ENCODE assay signal across 23 cellular contexts in genomic region chr14:38431156-38431555, GRCh38.
DNase-seq lines count a peak whose midpoint lies in the region; ATAC-seq, FAIRE-seq and TF ChIP-seq lines count a peak whose summit lies in the region.
"Had no signal": no experiment of that assay in that cellular context is flagged by ENCODE, and none has a peak within 500 bp of the region (broad histone marks: within the 10 kb centered on the region; RNA-seq: fewer than 3 reads in every experiment).

No MANE protein-coding gene starts in this region.

- CTCF ChIA-PET in endothelial cell of umbilical vein (lab: Charles Lee) (interaction anchor here (1.0 to 2.4 kb wide), 2 partner anchors 10 to 12 kb away, joined by 4 to 5 read pairs; no protein-coding TSS in a partner anchor), PC-3 (lab: Charles Lee) (no interaction called here)

- H3K4me3 ChIP-seq in endothelial cell of umbilical vein (replicated peaks in 1 of 3; ENCODE audit: insufficient read depth in 1 of 3, low read depth in 1 of 3, low read length in 3 of 3) (no peak overlapping the region), PC-3 (ENCODE audit: low read length) (no peak overlapping the region)
- H3K4me3 ChIP-seq: A549; BLaER1 treated with 17β-estradiol and CSF1 and Interleukin-3, amounts not matched to agents 10 nM and 100 nM had no signal

- no peaks in the 10 kb centered on the region for H4K20me1 ChIP-seq in endothelial cell of umbilical vein (replicated peaks; ENCODE audit: control insufficient read depth, extremely low read depth, insufficient read depth, low read length)
- H4K20me1 ChIP-seq in PC-3 (ENCODE audit: low read length): no peaks in the 10 kb centered on the region
- H4K20me1 ChIP-seq: BLaER1 treated with 17β-estradiol and CSF1 and Interleukin-3, amounts not matched to agents 10 nM and 100 nM had no signal

- H3F3A ChIP-seq in PC-3 (ENCODE audit: low read length, unreplicated experiment): no peaks in the 10 kb centered on the region

- dilution Hi-C loops in endothelial cell of umbilical vein (cut with MboI; ENCODE audit: extremely low pct_ligation_motif_present, low sequenced_read_pairs): no loop called here

- H3K4me1 ChIP-seq in endothelial cell of umbilical vein (ENCODE audit: control insufficient read depth, extremely low read depth, insufficient read depth, low read length) (no peaks in the 10 kb centered on the region), PC-3 (ENCODE audit: insufficient read depth, low read length) (no peaks in the 10 kb centered on the region)
- H3K4me1 ChIP-seq: A549; BLaER1 treated with 17β-estradiol and CSF1 and Interleukin-3, amounts not matched to agents 10 nM and 100 nM had no signal

- H3K4me2 ChIP-seq in endothelial cell of umbilical vein (ENCODE audit: insufficient read depth, low read length): no peak overlapping the region
- H3K4me2 ChIP-seq in PC-3 (ENCODE audit: low read length): no peak overlapping the region
- H3K4me2 ChIP-seq: A549; BLaER1 treated with 17β-estradiol and CSF1 and Interleukin-3, amounts not matched to agents 10 nM and 100 nM had no signal

- no peaks in the 10 kb centered on the region for H3K9me3 ChIP-seq in endothelial cell of umbilical vein (replicated peaks; ENCODE audit: control insufficient read depth, insufficient read depth, low read length)
- H3K9me3 ChIP-seq in PC-3 (ENCODE audit: low read length): no peaks in the 10 kb centered on the region
- H3K9me3 ChIP-seq: A549; BLaER1 treated with 17β-estradiol and CSF1 and Interleukin-3, amounts not matched to agents 10 nM and 100 nM had no signal

- TF ChIP-seq CTCF in C4-2B (conservative IDR thresholded peaks at IDR 0.05): no peak
- TF ChIP-seq CTCF in VCaP (conservative IDR thresholded peaks at IDR 0.05): no peak
- no peak for TF ChIP-seq CTCF in endothelial cell of umbilical vein (IDR thresholded peaks at IDR 0.05; ENCODE audit: extremely low read depth in 1 of 2, insufficient read depth in 1 of 2, low read depth in 1 of 2, low read length in 2 of 2)
- no peak for TF ChIP-seq CTCF in PC-3 (conservative IDR thresholded peaks at IDR 0.05; ENCODE audit: low read depth, low read length)

- no peaks in the 10 kb centered on the region for H3K36me3 ChIP-seq in endothelial cell of umbilical vein (ENCODE audit: control insufficient read depth in 2 of 2, extremely low read depth in 1 of 2, insufficient read depth in 2 of 2, low read length in 2 of 2)
- H3K36me3 ChIP-seq in PC-3 (ENCODE audit: low read depth, low read length): no peaks in the 10 kb centered on the region
- H3K36me3 ChIP-seq: BLaER1 treated with 17β-estradiol and CSF1 and Interleukin-3, amounts not matched to agents 10 nM and 100 nM had no signal

- POLR2A ChIA-PET in endothelial cell of umbilical vein (lab: Charles Lee) (no interaction called here), PC-3 (lab: Charles Lee; ENCODE audit: unreplicated experiment) (no interaction called here)

- no peaks in the 10 kb centered on the region for H3K9me1 ChIP-seq in endothelial cell of umbilical vein (replicated peaks; ENCODE audit: control insufficient read depth, extremely low read depth, insufficient read depth, low read length)

- intact Hi-C loops in endothelial cell of umbilical vein (cut with micrococcal nuclease): no loop called here
- intact Hi-C loops in PC-3 (cut with micrococcal nuclease): no loop called here

- no peak for FAIRE-seq in endothelial cell of umbilical vein (lab: Jason Lieb, UNC)
- FAIRE-seq: A549, GM12891, GM19239 had no signal

- H3K79me2 ChIP-seq in endothelial cell of umbilical vein (ENCODE audit: control insufficient read depth, insufficient read depth, low read length): no peaks in the 10 kb centered on the region
- H3K79me2 ChIP-seq in PC-3 (ENCODE audit: low read length): no peaks in the 10 kb centered on the region

- H3K9ac ChIP-seq in endothelial cell of umbilical vein (replicated peaks; ENCODE audit: extremely low read depth, insufficient read depth, low read length) (no peak overlapping the region), PC-3 (ENCODE audit: low read length) (no peak overlapping the region)
- H3K9ac ChIP-seq: BLaER1 treated with 17β-estradiol and CSF1 and Interleukin-3, amounts not matched to agents 10 nM and 100 nM had no signal

- DNase-seq in endothelial cell of umbilical vein (ENCODE audit: low read depth, low spot score): no peak
- no peak for DNase-seq in PC-3
- DNase-seq in midbrain (lab: John Stamatoyannopoulos, UW): no peak
- DNase-seq: AML-193; CD4-positive, alpha-beta memory T cell; CD4-positive, CD25-positive, alpha-beta regulatory T cell; CD8-positive, alpha-beta memory T cell; COR-L47; DMS 273 treated with DMSO at 0.1 percent for 48 hours; DMS153; DMS53; DMS79; DND-41; EL; GDM1 had no signal

- ATAC-seq in PC-3 (no peak), esophagus mucosa (no peak), HG03139 (IDR thresholded peaks at IDR 0.05; ENCODE audit: unreplicated experiment) (no peak)
- ATAC-seq: A549 had no signal

- H3K27ac ChIP-seq in C4-2B (peak overlapping the region; percentile 27), VCaP (peak overlapping the region; percentile 68), endothelial cell of umbilical vein (ENCODE audit: insufficient read depth, low read depth, low read length) (no peak overlapping the region), PC-3 (ENCODE audit: low read length) (no peak overlapping the region)
- H3K27ac ChIP-seq: A549; BLaER1 treated with 17β-estradiol and CSF1 and Interleukin-3, amounts not matched to agents 10 nM and 100 nM had no signal

- H3K27me3 ChIP-seq in endothelial cell of umbilical vein (ENCODE audit: control insufficient read depth in 2 of 2, insufficient read depth in 2 of 2, low read length in 2 of 2) (no peaks in the 10 kb centered on the region), PC-3 (ENCODE audit: low read length) (no peaks in the 10 kb centered on the region)
- H3K27me3 ChIP-seq: BLaER1 treated with 17β-estradiol and CSF1 and Interleukin-3, amounts not matched to agents 10 nM and 100 nM had no signal

- no peak for TF ChIP-seq POLR2A in endothelial cell of umbilical vein (IDR thresholded peaks at IDR 0.05; ENCODE audit: low read depth, low read length)

- H3K9me2 ChIP-seq in PC-3 (replicated peaks; ENCODE audit: low read length): no peaks in the 10 kb centered on the region

- H2AFZ ChIP-seq in endothelial cell of umbilical vein (ENCODE audit: low read depth, low read length) (peak overlapping the region; percentile 47), PC-3 (ENCODE audit: low read length) (no peak overlapping the region)

- no TSS peak for BruUV-seq in endothelial cell of umbilical vein (replicated peaks; lab: Mats Ljungman, UMichigan)
- no TSS peak for BruUV-seq in PC-3 (replicated peaks; lab: Mats Ljungman, UMichigan)

TF ChIP-seq in endothelial cell of umbilical vein, 7 proteins besides CTCF, POLR2A, EP300 and RAD21:
- TF ChIP-seq POLR2AphosphoS5 (IDR thresholded peaks at IDR 0.05; ENCODE audit: insufficient read depth, low read depth, low read length) (no peak), MAX (IDR thresholded peaks at IDR 0.05; ENCODE audit: insufficient read depth, insufficient read length) (no peak), EZH2 (IDR thresholded peaks at IDR 0.05; ENCODE audit: borderline replicate concordance, low read depth, low read length, severe bottlenecking) (no peak), FOS (IDR thresholded peaks at IDR 0.05; ENCODE audit: borderline replicate concordance, insufficient read depth, low read length) (no peak), GATA2 (IDR thresholded peaks at IDR 0.05; ENCODE audit: insufficient read depth, insufficient read length, low read depth, low read length) (no peak), MYC (IDR thresholded peaks at IDR 0.05; ENCODE audit: low read depth, low read length) (no peak), JUN (IDR thresholded peaks at IDR 0.05; ENCODE audit: borderline replicate concordance, insufficient read depth, insufficient read length, low read depth) (no peak)
TF ChIP-seq in endothelial cell of umbilical vein: peak in this region for 0.

Comparison
In these comparisons a context has a peak if more than half of its experiments do, and no peak if none do; other contexts are left out.
1. H3K27ac ChIP-seq: peak in C4-2B (single experiment) and VCaP (single experiment); none in endothelial cell of umbilical vein (single experiment) and PC-3 (single experiment).